In genomic region chr9:111700776-111701175, GRCh38 we compare ENCODE assay signal across 26 cellular contexts. TPM values are rescaled to one million over a fixed set of nuclear protein-coding genes. Genes with fewer than 3 reads are reported as not detected.
DNase-seq lines count a peak whose midpoint lies in the region; ATAC-seq and TF ChIP-seq lines count a peak whose summit lies in the region.
"Had no signal": no experiment of that assay in that cellular context is flagged by ENCODE, and none has a peak within 500 bp of the region (broad histone marks: within the 10 kb centered on the region; RNA-seq: fewer than 3 reads in every experiment).

No MANE protein-coding gene starts in this region.

- H3K4me2 ChIP-seq in SK-N-SH: no peak overlapping the region
- H3K4me2 ChIP-seq: BLaER1 had no signal

- TF ChIP-seq RAD21 in SK-N-SH (IDR thresholded peaks at IDR 0.05; ENCODE audit: low read length): no peak

- no peaks in the 10 kb centered on the region for H4K20me1 ChIP-seq in SK-N-SH (ENCODE audit: insufficient read depth)
- H4K20me1 ChIP-seq: BLaER1 had no signal

- POLR2A ChIA-PET in SK-N-SH (lab: Yijun Ruan, JAX): no interaction called here

- H3K79me2 ChIP-seq in SK-N-SH (ENCODE audit: insufficient read depth): no peaks in the 10 kb centered on the region
- H3K79me2 ChIP-seq: parathyroid adenoma had no signal

- peak; percentile 14 for DNase-seq in ELR (ENCODE audit: low read depth)
- peak; percentile 12 for DNase-seq in NOMO-1 treated with DMSO at 0.1 percent for 48 hours (lab: John Stamatoyannopoulos, UW; ENCODE audit: unreplicated experiment)
- DNase-seq in fibroblast of villous mesenchyme (ENCODE audit: low read depth): peak; percentile 29
- peak in 1 of 3 donors; percentile 76 for DNase-seq in mucosa of descending colon
- no peak for DNase-seq in SK-N-SH
- no peak for DNase-seq in DMS153 (lab: John Stamatoyannopoulos, UW)
- DNase-seq in NCI-H748 treated with DMSO at 0.1 percent for 48 hours (lab: John Stamatoyannopoulos, UW): no peak
- DNase-seq in activated effector memory CD4-positive, alpha-beta T cell treated with Interleukin-2 at 50 U/mL for 16 hours: no peak
- DNase-seq: ACHN; activated CD4-positive, alpha-beta T cell treated with anti-CD3 and anti-CD28 coated beads for 1 hour; activated CD8-positive, alpha-beta T cell treated with anti-CD3 and anti-CD28 coated beads, Interleukin-2, amount 10 ng/mL, durations not matched to agents 7 days and 5 days; activated naive CD4-positive, alpha-beta T cell; activated T-cell treated with anti-CD3 and anti-CD28 coated beads, Interleukin-2, amount 50 U/mL, for 1 hour; Calu3; GOT3; midbrain; NCI-H146; NCI-H510A treated with DMSO at 0.1 percent for 48 hours; nephron progenitor cell; sigmoid colon; stimulated activated CD8-positive, alpha-beta memory T cell treated with anti-CD3 and anti-CD28 coated beads, Interleukin-4, amount 100 ng/mL, for 48 hours; T1000 had no signal

- H3K27me3 ChIP-seq in SK-N-SH (ENCODE audit: insufficient read depth): no peaks in the 10 kb centered on the region
- H3K27me3 ChIP-seq: BLaER1, sigmoid colon had no signal

- WGBS in SK-N-SH (ENCODE audit: low lambda C conversion rate): 94% methylated on average over 1 of the region's 1 CpG

- intact Hi-C loops in mucosa of descending colon (cut with DNase I, micrococcal nuclease): no loop called here

- H3F3A ChIP-seq in SK-N-SH (replicated peaks; ENCODE audit: insufficient read depth): no peaks in the 10 kb centered on the region

- TF ChIP-seq EP300 in SK-N-SH (IDR thresholded peaks at IDR 0.05; ENCODE audit: borderline replicate concordance in 1 of 2, low read depth in 1 of 2, low read length in 1 of 2): no peak

- H2AFZ ChIP-seq in SK-N-SH (ENCODE audit: low read depth): no peak overlapping the region
- H2AFZ ChIP-seq: parathyroid adenoma had no signal

- no peak overlapping the region for H3K9ac ChIP-seq in SK-N-SH
- H3K9ac ChIP-seq: BLaER1, parathyroid adenoma had no signal

- H3K27ac ChIP-seq in SK-N-SH (ENCODE audit: low read depth in 2 of 2, low read length in 1 of 2): no peak overlapping the region
- H3K27ac ChIP-seq: BLaER1, HL-60, parathyroid adenoma, RWPE1, sigmoid colon had no signal

- no peaks in the 10 kb centered on the region for H3K9me3 ChIP-seq in mucosa of descending colon
- H3K9me3 ChIP-seq in SK-N-SH: no peaks in the 10 kb centered on the region
- H3K9me3 ChIP-seq: sigmoid colon had no signal

- ATAC-seq in mucosa of descending colon: peak; percentile 98
- ATAC-seq: activated CD8-positive, alpha-beta T cell treated with anti-CD3 and anti-CD28 coated beads, Interleukin-2, amount 10 ng/mL, durations not matched to agents 7 days and 5 days had no signal

- CTCF ChIA-PET in SK-N-SH (lab: Yijun Ruan, JAX): interaction anchor here (3.0 kb wide), 1 partner anchor 10 kb away, joined by 16 read pairs; no protein-coding TSS in a partner anchor

- H3K9me2 ChIP-seq in SK-N-SH: no peaks in the 10 kb centered on the region

- H3K36me3 ChIP-seq in mucosa of descending colon (ENCODE audit: low read depth) (no peaks in the 10 kb centered on the region), SK-N-SH (replicated peaks in 1 of 2; ENCODE audit: control insufficient read depth in 1 of 2, insufficient read depth in 2 of 2, low read length in 1 of 2) (no peaks in the 10 kb centered on the region)
- H3K36me3 ChIP-seq: BLaER1, sigmoid colon had no signal

- peaks cover 6% of the 10 kb centered on the region for H3K4me1 ChIP-seq in mucosa of descending colon (ENCODE audit: low read depth)
- H3K4me1 ChIP-seq in SK-N-SH (ENCODE audit: control insufficient read depth in 1 of 2, insufficient read depth in 2 of 2, low read depth in 1 of 2, low read length in 1 of 2): no peaks in the 10 kb centered on the region
- H3K4me1 ChIP-seq: BLaER1, parathyroid adenoma, sigmoid colon had no signal

- H3K4me3 ChIP-seq in fibroblast of villous mesenchyme (ENCODE audit: low read depth, low read length): no peak overlapping the region
- no peak overlapping the region for H3K4me3 ChIP-seq in mucosa of descending colon
- H3K4me3 ChIP-seq in SK-N-SH (ENCODE audit: low read depth in 2 of 2, low read length in 1 of 2): no peak overlapping the region
- H3K4me3 ChIP-seq: BLaER1, sigmoid colon had no signal

- TF ChIP-seq CTCF in fibroblast of villous mesenchyme (IDR thresholded peaks at IDR 0.05; ENCODE audit: insufficient read depth, low read depth, low read length) (no peak), mucosa of descending colon (IDR thresholded peaks at IDR 0.05) (no peak), SK-N-SH (IDR thresholded peaks at IDR 0.05) (no peak)

TF ChIP-seq in SK-N-SH, 30 proteins besides CTCF, POLR2A, EP300 and RAD21:
- TF ChIP-seq FOXJ3 (CRISPR knock-in tag; IDR thresholded peaks at IDR 0.05): no peak
- TF ChIP-seq IRF3 (IDR thresholded peaks at IDR 0.05; ENCODE audit: low read depth, low read length): no peak
- no peak for TF ChIP-seq RCOR1 (IDR thresholded peaks at IDR 0.05; ENCODE audit: low read length)
- no peak for TF ChIP-seq USF2 (IDR thresholded peaks at IDR 0.05; ENCODE audit: borderline replicate concordance, low read depth, low read length)
- no peak for TF ChIP-seq FOXM1 (IDR thresholded peaks at IDR 0.05; ENCODE audit: low read depth)
- TF ChIP-seq POLR2AphosphoS5 (IDR thresholded peaks at IDR 0.05; ENCODE audit: low read depth, low read length): no peak
- TF ChIP-seq YY1 (IDR thresholded peaks at IDR 0.05; ENCODE audit: low read depth): no peak
- TF ChIP-seq TCF12 (IDR thresholded peaks at IDR 0.05): no peak
- no peak for TF ChIP-seq MXI1 (IDR thresholded peaks at IDR 0.05; ENCODE audit: low read depth, low read length)
- no peak for TF ChIP-seq RXRA (IDR thresholded peaks at IDR 0.05; ENCODE audit: borderline replicate concordance, low read depth)
- TF ChIP-seq NRF1 (IDR thresholded peaks at IDR 0.05; ENCODE audit: low read depth, low read length): no peak
- no peak for TF ChIP-seq MAX (IDR thresholded peaks at IDR 0.05; ENCODE audit: low read depth)
- no peak for TF ChIP-seq JUND (IDR thresholded peaks at IDR 0.05)
- no peak for TF ChIP-seq GABPA (IDR thresholded peaks at IDR 0.05; ENCODE audit: low read depth)
- no peak for TF ChIP-seq SMC3 (IDR thresholded peaks at IDR 0.05; ENCODE audit: low read depth, low read length)

RNA-seq across cellular contexts. Expression of gene GNG10, which starts 39.4 kb away (rescaled TPM):
- total RNA-seq in fibroblast of villous mesenchyme: 82.8 and 108 TPM in 2 replicates
- 10 to 100 TPM; 16.7 to 33.1 (median 24.6) TPM for total RNA-seq in mucosa of descending colon
- 57.7 and 69.3 TPM in 2 replicates for polyA plus RNA-seq in SK-N-SH (2012; rRNA removed)
- 88.8 and 113 TPM in 2 replicates for polyA plus RNA-seq in SK-N-SH (2012; cell fraction: cytosol; rRNA removed)
- polyA plus RNA-seq in SK-N-SH (2012; cell fraction: nucleus; rRNA removed): 14.8 and 14.9 TPM in 2 replicates

Comparison
In these comparisons a context has a peak if more than half of its experiments do, and no peak if none do; other contexts are left out.
1. DNase-seq: peak in ELR (single experiment), NOMO-1 treated with DMSO at 0.1 percent for 48 hours (single experiment) and fibroblast of villous mesenchyme (single experiment); none in SK-N-SH (single experiment), DMS153 (single experiment), NCI-H748 treated with DMSO at 0.1 percent for 48 hours (single experiment) and activated effector memory CD4-positive, alpha-beta T cell treated with Interleukin-2 at 50 U/mL for 16 hours (single experiment).